ENCODE assay signal across 20 cellular contexts in the genomic region with DNA sequence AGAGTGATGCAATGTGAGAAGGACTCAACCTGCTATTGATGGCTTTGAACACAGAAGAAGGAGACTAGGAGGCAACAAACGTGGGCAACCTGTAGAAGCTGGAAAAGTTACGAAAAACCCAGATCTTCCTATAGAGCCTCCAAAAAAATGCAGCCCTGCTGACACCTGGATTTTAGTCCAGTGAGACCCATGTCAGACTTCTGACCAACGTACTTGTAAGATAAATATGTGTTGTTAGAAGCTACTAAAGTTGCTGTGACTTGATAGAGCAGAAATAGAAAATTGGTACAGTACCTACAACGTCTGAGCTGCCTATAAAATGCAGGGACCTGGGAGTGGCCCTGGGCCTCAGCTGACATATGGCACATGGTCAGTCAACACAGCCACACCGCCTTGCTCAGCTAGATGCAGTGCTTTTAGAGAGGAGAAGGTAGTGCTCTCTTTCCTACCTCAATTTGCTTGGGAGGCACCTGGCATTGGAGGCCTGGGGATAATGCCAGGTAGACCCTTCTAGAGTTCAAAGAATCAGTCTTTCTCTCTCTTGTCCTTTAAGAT.
DNase-seq lines count a peak whose midpoint lies in the region; ATAC-seq and TF ChIP-seq lines count a peak whose summit lies in the region.
"Had no signal": no experiment of that assay in that cellular context is flagged by ENCODE, and none has a peak within 500 bp of the region (broad histone marks: within the 10 kb centered on the region; RNA-seq: fewer than 3 reads in every experiment).

No MANE protein-coding gene starts in this region.

- TF ChIP-seq POLR2A in esophagus muscularis mucosa (IDR thresholded peaks at IDR 0.05; ENCODE audit: low read depth): no peak

- TF ChIP-seq CTCF in colonic mucosa (IDR thresholded peaks at IDR 0.05): no peak
- TF ChIP-seq CTCF in esophagus muscularis mucosa (IDR thresholded peaks at IDR 0.05): no peak
- no peak for TF ChIP-seq CTCF in mesothelial cell of epicardium (IDR thresholded peaks at IDR 0.05; ENCODE audit: unreplicated experiment)
- no peak for TF ChIP-seq CTCF in nephron (IDR thresholded peaks at IDR 0.05; ENCODE audit: unreplicated experiment in 3 of 3)
- no peak for TF ChIP-seq CTCF in mammary epithelial cell (conservative IDR thresholded peaks at IDR 0.05 in 1 of 2, IDR thresholded peaks at IDR 0.05 in 1 of 2; ENCODE audit: extremely low read depth in 1 of 2, insufficient read depth in 1 of 2, low read depth in 1 of 2, low read length in 2 of 2)
- no peak for TF ChIP-seq CTCF in RWPE1 (conservative IDR thresholded peaks at IDR 0.05; ENCODE audit: low read depth)

- H3K36me3 Mint-ChIP-seq in mesothelial cell of epicardium (peaks cover 12% of the 10 kb centered on the region), nephron (ENCODE audit: low read depth) (peaks cover 15% of the 10 kb centered on the region)
- H3K36me3 Mint-ChIP-seq: CD8-positive, alpha-beta T cell had no signal

- H3K27me3 ChIP-seq in colonic mucosa (no peaks in the 10 kb centered on the region), esophagus muscularis mucosa (no peaks in the 10 kb centered on the region), mammary epithelial cell (ENCODE audit: insufficient read depth, low read length) (no peaks in the 10 kb centered on the region)
- H3K27me3 ChIP-seq: BLaER1 treated with 17β-estradiol and CSF1 and Interleukin-3, amounts not matched to agents 10 nM and 100 nM had no signal

- BruUV-seq in mammary epithelial cell (replicated peaks; lab: Mats Ljungman, UMichigan): no TSS peak

- dilution Hi-C loops in mammary epithelial cell (cut with HindIII; ENCODE audit: low sequenced_read_pairs): no loop called here

- no peaks in the 10 kb centered on the region for H3K9me3 ChIP-seq in colonic mucosa
- H3K9me3 ChIP-seq in esophagus muscularis mucosa: no peaks in the 10 kb centered on the region
- H3K9me3 ChIP-seq in mammary epithelial cell (replicated peaks; ENCODE audit: insufficient read depth, low read length): no peaks in the 10 kb centered on the region
- H3K9me3 ChIP-seq: A549; BLaER1 treated with 17β-estradiol and CSF1 and Interleukin-3, amounts not matched to agents 10 nM and 100 nM; Caco-2 had no signal

- H3K4me3 ChIP-seq in colonic mucosa (no peak overlapping the region), esophagus muscularis mucosa (no peak overlapping the region), mammary epithelial cell (replicated peaks in 1 of 3; ENCODE audit: insufficient read depth in 1 of 3, low read depth in 2 of 3, low read length in 3 of 3) (no peak overlapping the region)
- H3K4me3 ChIP-seq: A549; BLaER1 treated with 17β-estradiol and CSF1 and Interleukin-3, amounts not matched to agents 10 nM and 100 nM had no signal

- H3K9me3 Mint-ChIP-seq in mesothelial cell of epicardium: no peaks in the 10 kb centered on the region
- no peaks in the 10 kb centered on the region for H3K9me3 Mint-ChIP-seq in nephron
- H3K9me3 Mint-ChIP-seq: CD4-positive, alpha-beta T cell; CD8-positive, alpha-beta T cell had no signal

- POLR2A ChIA-PET in RWPE1 (lab: Yijun Ruan, JAX; ENCODE audit: low non-redundant PET): no interaction called here

- H3K27me3 Mint-ChIP-seq in mesothelial cell of epicardium (ENCODE audit: low read depth) (no peaks in the 10 kb centered on the region), nephron (ENCODE audit: low read depth) (peaks cover 22% of the 10 kb centered on the region)
- H3K27me3 Mint-ChIP-seq: B cell; CD4-positive, alpha-beta T cell had no signal

- H4K20me1 ChIP-seq in mammary epithelial cell (ENCODE audit: insufficient read depth, low read length): no peaks in the 10 kb centered on the region
- H4K20me1 ChIP-seq: BLaER1 treated with 17β-estradiol and CSF1 and Interleukin-3, amounts not matched to agents 10 nM and 100 nM had no signal

- H3K4me1 Mint-ChIP-seq in mesothelial cell of epicardium: peaks cover 80% of the 10 kb centered on the region
- H3K4me1 Mint-ChIP-seq in nephron: peaks cover 46% of the 10 kb centered on the region
- H3K4me1 Mint-ChIP-seq: B cell had no signal

- CTCF ChIA-PET in mammary epithelial cell (lab: Charles Lee; ENCODE audit: low non-redundant PET) (no interaction called here), RWPE1 (lab: Yijun Ruan, JAX) (no interaction called here)

- no peak overlapping the region for H3K27ac ChIP-seq in colonic mucosa
- no peak overlapping the region for H3K27ac ChIP-seq in esophagus muscularis mucosa (replicated peaks in 1 of 4)
- no peak overlapping the region for H3K27ac ChIP-seq in mammary epithelial cell (ENCODE audit: insufficient read depth, low read depth, low read length)
- no peak overlapping the region for H3K27ac ChIP-seq in RWPE1
- H3K27ac ChIP-seq: 22Rv1; A549; BLaER1 treated with 17β-estradiol and CSF1 and Interleukin-3, amounts not matched to agents 10 nM and 100 nM; C4-2B had no signal

- no peak overlapping the region for H3K4me2 ChIP-seq in mammary epithelial cell (ENCODE audit: insufficient read depth, low read depth, low read length)
- H3K4me2 ChIP-seq: A549; BLaER1 treated with 17β-estradiol and CSF1 and Interleukin-3, amounts not matched to agents 10 nM and 100 nM had no signal

- ATAC-seq in GM21360 (IDR thresholded peaks at IDR 0.05; ENCODE audit: unreplicated experiment): no peak
- ATAC-seq: A549; CD8-positive, alpha-beta T cell had no signal

- no peaks in the 10 kb centered on the region for H3K4me1 ChIP-seq in colonic mucosa
- peaks cover 0 to 18% (median 12%) of the 10 kb centered on the region in 4 donors for H3K4me1 ChIP-seq in esophagus muscularis mucosa
- no peaks in the 10 kb centered on the region for H3K4me1 ChIP-seq in mammary epithelial cell (ENCODE audit: insufficient read depth, low read length)
- H3K4me1 ChIP-seq: A549; BLaER1 treated with 17β-estradiol and CSF1 and Interleukin-3, amounts not matched to agents 10 nM and 100 nM; Caco-2 had no signal

- H3K9ac ChIP-seq in colonic mucosa (ENCODE audit: low read depth in 2 of 2, low read length in 2 of 2) (no peak overlapping the region), mammary epithelial cell (ENCODE audit: insufficient read depth, low read length) (no peak overlapping the region)
- H3K9ac ChIP-seq: BLaER1 treated with 17β-estradiol and CSF1 and Interleukin-3, amounts not matched to agents 10 nM and 100 nM had no signal

- peak; percentile 22 for DNase-seq in colonic mucosa
- DNase-seq in esophagus muscularis mucosa (ENCODE audit: extremely low spot score): peak; percentile 90
- no peak for DNase-seq in mesothelial cell of epicardium (ENCODE audit: low spot score in 2 of 2, unreplicated experiment in 2 of 2)
- no peak for DNase-seq in mammary epithelial cell
- no peak for DNase-seq in OCI-M2 (lab: John Stamatoyannopoulos, UW; ENCODE audit: unreplicated experiment)
- no peak for DNase-seq in RWPE1 (ENCODE audit: low spot score)
- DNase-seq: AML-193; Caco-2; Calu3; CD4-positive, alpha-beta T cell; CD8-positive, alpha-beta T cell; DMS79 treated with DMSO at 0.1 percent for 48 hours; GF-D8 had no signal

- WGBS in esophagus muscularis mucosa: 77% methylated on average over 5 of the region's 5 CpGs
- WGBS in mammary epithelial cell (ENCODE audit: low coverage, missing lambda C conversion rate): 50% methylated on average over 5 of the region's 5 CpGs

- H3K36me3 ChIP-seq in colonic mucosa: no peaks in the 10 kb centered on the region
- H3K36me3 ChIP-seq in esophagus muscularis mucosa: no peaks in the 10 kb centered on the region
- H3K36me3 ChIP-seq in mammary epithelial cell (ENCODE audit: insufficient read depth, low read length): no peaks in the 10 kb centered on the region
- H3K36me3 ChIP-seq: BLaER1 treated with 17β-estradiol and CSF1 and Interleukin-3, amounts not matched to agents 10 nM and 100 nM had no signal

- no peak for TF ChIP-seq EP300 in esophagus muscularis mucosa (IDR thresholded peaks at IDR 0.05)

- no peaks in the 10 kb centered on the region for H3K79me2 ChIP-seq in mammary epithelial cell (ENCODE audit: insufficient read depth, low read length)

- peak overlapping the region; percentile 90 for H3K27ac Mint-ChIP-seq in mesothelial cell of epicardium
- H3K27ac Mint-ChIP-seq in nephron: peak overlapping the region in 2 of 3 experiments; percentile 49 to 90
- H3K27ac Mint-ChIP-seq: B cell; CD4-positive, alpha-beta T cell; CD8-positive, alpha-beta T cell had no signal

- intact Hi-C loops in colonic mucosa (cut with DNase I): no loop called here
- intact Hi-C loops in esophagus muscularis mucosa (cut with DNase I): no loop called here
- intact Hi-C loops in mammary epithelial cell (cut with micrococcal nuclease): no loop called here

- in situ Hi-C loops in mammary epithelial cell (cut with MboI; ENCODE audit: low sequenced_read_pairs in 2 of 2): no loop called here

- H3K4me3 Mint-ChIP-seq in mesothelial cell of epicardium (no peak overlapping the region), nephron (no peak overlapping the region)
- H3K4me3 Mint-ChIP-seq: B cell; CD4-positive, alpha-beta T cell; CD8-positive, alpha-beta T cell had no signal

- no peak overlapping the region for H2AFZ ChIP-seq in mammary epithelial cell (ENCODE audit: low read depth, low read length)

Comparison
In these comparisons a context has a peak if more than half of its experiments do, and no peak if none do; other contexts are left out.
1. DNase-seq: peak in colonic mucosa (single experiment) and esophagus muscularis mucosa (single experiment); none in mesothelial cell of epicardium (0 of 2), mammary epithelial cell (single experiment), OCI-M2 (single experiment) and RWPE1 (single experiment).